ENCODE assay signal across 8 cellular contexts in genomic region chr7:114921636-114922150, GRCh38. TPM values are rescaled to one million over a fixed set of nuclear protein-coding genes. Genes with fewer than 3 reads are reported as not detected.
DNase-seq lines count a peak whose midpoint lies in the region; FAIRE-seq and TF ChIP-seq lines count a peak whose summit lies in the region.

A gene with protein sequence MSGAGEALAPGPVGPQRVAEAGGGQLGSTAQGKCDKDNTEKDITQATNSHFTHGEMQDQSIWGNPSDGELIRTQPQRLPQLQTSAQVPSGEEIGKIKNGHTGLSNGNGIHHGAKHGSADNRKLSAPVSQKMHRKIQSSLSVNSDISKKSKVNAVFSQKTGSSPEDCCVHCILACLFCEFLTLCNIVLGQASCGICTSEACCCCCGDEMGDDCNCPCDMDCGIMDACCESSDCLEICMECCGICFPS (plus strand): TSS chr7:114922094. CDS start chr7:114923034, 940 bp downstream.

- H3K4me3 Mint-ChIP-seq in CD8-positive, alpha-beta memory T cell = peak within 1 kb of the TSS; percentile 89 to 99 (median 97)
- peak within 1 kb of the TSS; percentile 77 for H3K4me3 Mint-ChIP-seq in MCF 10A (ENCODE audit: unreplicated experiment)

- H3K36me3 ChIP-seq in CD8-positive, alpha-beta memory T cell (ENCODE audit: insufficient read depth, low read length) = no peaks in the 10 kb centered on the region
- H3K36me3 ChIP-seq in Peyer's patch (no peaks in the 10 kb centered on the region), keratinocyte (ENCODE audit: control insufficient read depth in 2 of 2, extremely low read depth in 1 of 2, insufficient read depth in 2 of 2, low read length in 2 of 2) (no peaks in the 10 kb centered on the region)

- BruUV-seq in MCF 10A (replicated peaks; lab: Mats Ljungman, UMichigan) = no TSS peak

- H3K27me3 Mint-ChIP-seq in CD8-positive, alpha-beta memory T cell = no peaks in the 10 kb centered on the region
- H3K27me3 Mint-ChIP-seq in MCF 10A (ENCODE audit: insufficient read depth, unreplicated experiment) = no peaks in the 10 kb centered on the region

- H3K79me2 ChIP-seq in keratinocyte (ENCODE audit: control insufficient read depth, insufficient read depth, low read length) = no peaks in the 10 kb centered on the region

- peak within 1 kb of the TSS; percentile 91 to 99 (median 98) for H3K27ac Mint-ChIP-seq in CD8-positive, alpha-beta memory T cell
- peak within 1 kb of the TSS; percentile 30 for H3K27ac Mint-ChIP-seq in MCF 10A (ENCODE audit: low read depth, unreplicated experiment)

- peak in 4 of 5 donors; percentile 29 to 71 (median 32) for DNase-seq in CD8-positive, alpha-beta memory T cell
- DNase-seq in Peyer's patch (peak in 2 of 3 donors; percentile 34 to 63), MCF 10A (ENCODE audit: unreplicated experiment) (no peak), keratinocyte (ENCODE audit: low read depth, low spot score) (no peak), NCI-H2029 (lab: John Stamatoyannopoulos, UW) (no peak), HCEC 1CT (no peak), NOMO-1 treated with DMSO at 0.1 percent for 48 hours (lab: John Stamatoyannopoulos, UW; ENCODE audit: unreplicated experiment) (no peak)
- peak; percentile 24 for DNase-seq in stimulated activated CD4-positive, alpha-beta T cell treated with anti-CD3 and anti-CD28 coated beads, Interleukin-4, amount 100 ng/mL, for 1 hour

- TF ChIP-seq POLR2A in Peyer's patch (IDR thresholded peaks at IDR 0.05) = no peak

- intact Hi-C loops in MCF 10A (cut with micrococcal nuclease) = no loop called here

- H3K4me3 ChIP-seq in CD8-positive, alpha-beta memory T cell (ENCODE audit: low read length) = peak within 1 kb of the TSS; percentile 82
- peak within 1 kb of the TSS; percentile 69 to 76 (median 72) for H3K4me3 ChIP-seq in Peyer's patch
- peak within 1 kb of the TSS; percentile 65 to 91 (median 79) for H3K4me3 ChIP-seq in keratinocyte (ENCODE audit: control insufficient read depth in 2 of 3, extremely low read depth in 1 of 3, insufficient read depth in 2 of 3, low read depth in 1 of 3, low read length in 3 of 3)

- peaks cover 0 to 11% (median 0%) of the 10 kb centered on the region in 3 donors for H3K36me3 Mint-ChIP-seq in CD8-positive, alpha-beta memory T cell
- H3K36me3 Mint-ChIP-seq in MCF 10A (ENCODE audit: insufficient read depth, unreplicated experiment) = no peaks in the 10 kb centered on the region

- peaks cover 32% of the 10 kb centered on the region for H3K4me1 ChIP-seq in CD8-positive, alpha-beta memory T cell (ENCODE audit: insufficient read depth, low read length)
- H3K4me1 ChIP-seq in Peyer's patch (peaks cover 0 to 16% (median 4%) of the 10 kb centered on the region in 4 donors), keratinocyte (ENCODE audit: control insufficient read depth, extremely low read depth, insufficient read depth, low read length) (peaks cover 16% of the 10 kb centered on the region)

- H4K20me1 ChIP-seq in keratinocyte (ENCODE audit: control insufficient read depth, extremely low read depth, insufficient read depth, low read length) = no peaks in the 10 kb centered on the region

- POLR2A ChIA-PET in CD8-positive, alpha-beta memory T cell (lab: Charles Lee) = interaction anchor here (0.9 to 1.4 kb wide), 2 partner anchors 11 to 87 kb away, joined by 3 to 4 read pairs; no protein-coding TSS in a partner anchor
- POLR2A ChIA-PET in MCF 10A (lab: Yijun Ruan, JAX) = interaction anchor here (0.5 kb wide), 1 partner anchor 26 kb away, joined by 3 read pairs; no protein-coding TSS in a partner anchor

- no peak for FAIRE-seq in keratinocyte (lab: Jason Lieb, UNC)

- no peaks in the 10 kb centered on the region for H3K9me3 ChIP-seq in CD8-positive, alpha-beta memory T cell (ENCODE audit: low read length)
- H3K9me3 ChIP-seq in Peyer's patch = no peaks in the 10 kb centered on the region
- no peaks in the 10 kb centered on the region for H3K9me3 ChIP-seq in keratinocyte (ENCODE audit: control insufficient read depth, low read depth, low read length)

- H3K27ac ChIP-seq in CD8-positive, alpha-beta memory T cell (ENCODE audit: low read depth, low read length) = peak within 1 kb of the TSS; percentile 77
- H3K27ac ChIP-seq in Peyer's patch (peak within 1 kb of the TSS; percentile 82 to 90 (median 87)), keratinocyte (ENCODE audit: control insufficient read depth, insufficient read depth, low read length) (peak within 1 kb of the TSS; percentile 61)

- peak within 1 kb of the TSS; percentile 96 for H3K4me2 ChIP-seq in keratinocyte (ENCODE audit: control insufficient read depth, extremely low read depth, insufficient read depth, low read depth, low read length)

- H3K9ac ChIP-seq in keratinocyte (ENCODE audit: control insufficient read depth, extremely low read depth, insufficient read depth, low read length) = peak within 1 kb of the TSS; percentile 80

- H3K4me1 Mint-ChIP-seq in CD8-positive, alpha-beta memory T cell = peaks cover 51 to 70% (median 65%) of the 10 kb centered on the region in 3 donors
- peaks cover 6% of the 10 kb centered on the region for H3K4me1 Mint-ChIP-seq in MCF 10A (ENCODE audit: insufficient read depth, unreplicated experiment)

- dilution Hi-C loops in keratinocyte (cut with MboI; ENCODE audit: extremely low pct_ligation_motif_present, low sequenced_read_pairs) = no loop called here

- H3K9me1 ChIP-seq in keratinocyte (ENCODE audit: control insufficient read depth, extremely low read depth, insufficient read depth, low read length) = no peaks in the 10 kb centered on the region

- no peaks in the 10 kb centered on the region for H3K9me3 Mint-ChIP-seq in CD8-positive, alpha-beta memory T cell
- no peaks in the 10 kb centered on the region for H3K9me3 Mint-ChIP-seq in MCF 10A (ENCODE audit: unreplicated experiment)

- CTCF ChIA-PET in CD8-positive, alpha-beta memory T cell (lab: Charles Lee) = interaction anchor here (0.8 to 1.4 kb wide), 2 partner anchors 18 to 57 kb away, joined by 3 to 4 read pairs; no protein-coding TSS in a partner anchor
- CTCF ChIA-PET in MCF 10A (lab: Yijun Ruan, JAX) = interaction anchor here (0.6 to 0.9 kb wide), 2 partner anchors 25 to 840 kb away, joined by 3 read pairs; no protein-coding TSS in a partner anchor

- H2AFZ ChIP-seq in keratinocyte (ENCODE audit: control insufficient read depth, low read length) = peak within 1 kb of the TSS; percentile 95

- no peaks in the 10 kb centered on the region for H3K27me3 ChIP-seq in CD8-positive, alpha-beta memory T cell (ENCODE audit: insufficient read depth, low read length, poor library complexity, severe bottlenecking)
- H3K27me3 ChIP-seq in Peyer's patch (no peaks in the 10 kb centered on the region), keratinocyte (ENCODE audit: control insufficient read depth, extremely low read depth, insufficient read depth, low read length) (no peaks in the 10 kb centered on the region)

- no peak for TF ChIP-seq CTCF in Peyer's patch (IDR thresholded peaks at IDR 0.05)
- TF ChIP-seq CTCF in MCF 10A (IDR thresholded peaks at IDR 0.05; ENCODE audit: unreplicated experiment) = no peak
- no peak for TF ChIP-seq CTCF in keratinocyte (optimal IDR thresholded peaks at IDR 0.05 in 1 of 3, IDR thresholded peaks at IDR 0.05 in 1 of 3, conservative IDR thresholded peaks at IDR 0.05 in 1 of 3; ENCODE audit: extremely low read depth in 1 of 3, insufficient read depth in 2 of 3, low read length in 3 of 3)

RNA-seq across cellular contexts. Expression of the gene that starts here (rescaled TPM):
- 100 to 1,000 TPM; 131 to 135 TPM for total RNA-seq in CD8-positive, alpha-beta memory T cell
- polyA plus RNA-seq in CD8-positive, alpha-beta memory T cell = 125 TPM
- total RNA-seq in Peyer's patch = 10 to 100 TPM in 2 of 4 donors, 1 to 10 TPM in 2; 4.3 to 36.3 (median 9.0) TPM
- total RNA-seq in MCF 10A (2022) = 7.8 and 8.1 TPM in 2 replicates
- polyA plus RNA-seq in keratinocyte = 6.7 to 8.6 TPM (median 8.5 TPM) in 3 replicates
- 20.6 TPM for polyA plus RNA-seq in keratinocyte (2011; ENCODE audit: low read depth)
- 5.2 and 11.7 TPM in 2 replicates for polyA plus RNA-seq in keratinocyte (2011; cell fraction: cytosol; rRNA removed)
- polyA plus RNA-seq in keratinocyte (2011; cell fraction: nucleus; rRNA removed) = 3.9 and 4.8 TPM in 2 replicates
- polyA plus RNA-seq in keratinocyte (2012; ENCODE audit: low replicate concordance) = 7.0 and 8.4 TPM in 2 replicates
- polyA minus RNA-seq in keratinocyte = 3.3 to 8.6 TPM (median 6.9 TPM) in 3 replicates
- 8.4 TPM for polyA minus RNA-seq in keratinocyte (2011; cell fraction: cytosol; rRNA and poly(A)+ RNA removed)
- polyA minus RNA-seq in keratinocyte (2011; cell fraction: nucleus; rRNA and poly(A)+ RNA removed) = 1.6 and 2.7 TPM in 2 replicates

Comparison
In these comparisons a context has a peak if more than half of its experiments do, and no peak if none do; other contexts are left out.
1. DNase-seq: peak in CD8-positive, alpha-beta memory T cell (4 of 5), Peyer's patch (2 of 3) and stimulated activated CD4-positive, alpha-beta T cell treated with anti-CD3 and anti-CD28 coated beads, Interleukin-4, amount 100 ng/mL, for 1 hour (single experiment); none in MCF 10A (single experiment), keratinocyte (single experiment), NCI-H2029 (single experiment), HCEC 1CT (single experiment) and NOMO-1 treated with DMSO at 0.1 percent for 48 hours (single experiment).
2. Peak in every context shown above with its lines, with median percentiles within 50 percentile points of each other: H3K27ac ChIP-seq and H3K4me3 ChIP-seq.